ENCODE assay signal across 16 cellular contexts in genomic region chr7:126079151-126079550, GRCh38.
A peak's percentile ranks its signal among the peaks of the same experiment; 100 is the strongest.
DNase-seq lines count a peak whose midpoint lies in the region; ATAC-seq and TF ChIP-seq lines count a peak whose summit lies in the region.
"Had no signal": no experiment of that assay in that cellular context is flagged by ENCODE, and none has a peak within 500 bp of the region (broad histone marks: within the 10 kb centered on the region; RNA-seq: fewer than 3 reads in every experiment).

No MANE protein-coding gene starts in this region.

- no peaks in the 10 kb centered on the region for H3K79me1 ChIP-seq in mesendoderm (ENCODE audit: low read length)

- no CpG with 5 or more reads among the region's 3 CpGs for WGBS in mesendoderm (ENCODE audit: extremely low coverage, insufficient coverage, low lambda C conversion rate)

- H3K27me3 ChIP-seq in H7 (ENCODE audit: control insufficient read depth, insufficient read depth, low read length) = no peaks in the 10 kb centered on the region
- no peaks in the 10 kb centered on the region for H3K27me3 ChIP-seq in WERI-Rb-1 (ENCODE audit: insufficient read depth, low read depth, severe bottlenecking)
- no peaks in the 10 kb centered on the region for H3K27me3 ChIP-seq in mesendoderm (ENCODE audit: insufficient read depth, low read length, poor library complexity)

- no peak overlapping the region for H4K5ac ChIP-seq in mesendoderm (ENCODE audit: low read length)

- ATAC-seq in GM18868 (IDR thresholded peaks at IDR 0.05; ENCODE audit: unreplicated experiment) = peak; percentile 9

- H3K36me3 ChIP-seq in H7 (replicated peaks; ENCODE audit: control insufficient read depth, insufficient read depth, low read length) = no peaks in the 10 kb centered on the region
- H3K36me3 ChIP-seq in WERI-Rb-1 = no peaks in the 10 kb centered on the region
- H3K36me3 ChIP-seq in mesendoderm (ENCODE audit: control insufficient read depth, insufficient read depth, low read length) = no peaks in the 10 kb centered on the region

- TF ChIP-seq CTCF in WERI-Rb-1 (IDR thresholded peaks at IDR 0.05; ENCODE audit: low read depth, low read length) = no peak

- H3K4me1 ChIP-seq in mesendoderm (ENCODE audit: control insufficient read depth, low read depth, low read length) = no peaks in the 10 kb centered on the region

- H3K4me3 ChIP-seq in H7 (ENCODE audit: insufficient read depth, low read depth, low read length) = no peak overlapping the region
- no peak overlapping the region for H3K4me3 ChIP-seq in WERI-Rb-1 (ENCODE audit: low read depth, low read length)
- H3K4me3 ChIP-seq in mesendoderm (ENCODE audit: low read length) = no peak overlapping the region
- H3K4me3 ChIP-seq: GM23248, SK-N-MC had no signal

- no peak overlapping the region for H3K9ac ChIP-seq in mesendoderm (ENCODE audit: low read length)
- H3K9ac ChIP-seq: GM23248 had no signal

- H2BK15ac ChIP-seq in mesendoderm (replicated peaks; ENCODE audit: low read depth) = no peak overlapping the region

- no peaks in the 10 kb centered on the region for H3K79me2 ChIP-seq in mesendoderm (ENCODE audit: control insufficient read depth, insufficient read depth, low read length)

- H4K8ac ChIP-seq in mesendoderm (ENCODE audit: low read depth, low read length) = no peak overlapping the region

- H2BK5ac ChIP-seq in mesendoderm (ENCODE audit: low read length) = no peak overlapping the region

- H3K18ac ChIP-seq in mesendoderm (ENCODE audit: low read length) = no peak overlapping the region

- no peak overlapping the region for H3K4ac ChIP-seq in mesendoderm (ENCODE audit: low read depth, low read length)

- DNase-seq in H7 = peak; percentile 18
- peak; percentile 9 for DNase-seq in WERI-Rb-1
- DNase-seq in mesendoderm = peak; percentile 11
- no peak for DNase-seq in HK-2 (ENCODE audit: unreplicated experiment)
- DNase-seq in NCI-H2107 treated with DMSO at 0.1 percent for 48 hours (lab: John Stamatoyannopoulos, UW; ENCODE audit: unreplicated experiment) = no peak
- DNase-seq in LoVo (ENCODE audit: low spot score) = no peak
- DNase-seq: CD4-positive, alpha-beta T cell; GM23248; NCI-H1105; NCI-H2081; NCI-H446 treated with DMSO at 0.1 percent for 48 hours; NCI-H69; OCI-M1; SHP77 had no signal

- no peak overlapping the region for H2BK120ac ChIP-seq in mesendoderm (ENCODE audit: low read depth, low read length)

- no peaks in the 10 kb centered on the region for H3K9me3 ChIP-seq in WERI-Rb-1 (ENCODE audit: severe bottlenecking)

- no peak overlapping the region for H3K4me2 ChIP-seq in mesendoderm (ENCODE audit: low read length)

- H2AK5ac ChIP-seq in mesendoderm (ENCODE audit: low read length) = no peak overlapping the region

- no peak overlapping the region for H3K23ac ChIP-seq in mesendoderm (ENCODE audit: low read length)

- H3K27ac ChIP-seq in WERI-Rb-1 = no peak overlapping the region
- no peak overlapping the region for H3K27ac ChIP-seq in mesendoderm (ENCODE audit: low read depth, low read length)
- H3K27ac ChIP-seq: GM23248, SK-N-MC had no signal

- no peak overlapping the region for H3K56ac ChIP-seq in mesendoderm (ENCODE audit: low read length)

Comparison
In these comparisons a context has a peak if more than half of its experiments do, and no peak if none do; other contexts are left out.
1. DNase-seq: peak in H7 (single experiment), WERI-Rb-1 (single experiment) and mesendoderm (single experiment); none in HK-2 (single experiment), NCI-H2107 treated with DMSO at 0.1 percent for 48 hours (single experiment) and LoVo (single experiment).